ENCODE assay signal across 9 cellular contexts in the genomic region with DNA sequence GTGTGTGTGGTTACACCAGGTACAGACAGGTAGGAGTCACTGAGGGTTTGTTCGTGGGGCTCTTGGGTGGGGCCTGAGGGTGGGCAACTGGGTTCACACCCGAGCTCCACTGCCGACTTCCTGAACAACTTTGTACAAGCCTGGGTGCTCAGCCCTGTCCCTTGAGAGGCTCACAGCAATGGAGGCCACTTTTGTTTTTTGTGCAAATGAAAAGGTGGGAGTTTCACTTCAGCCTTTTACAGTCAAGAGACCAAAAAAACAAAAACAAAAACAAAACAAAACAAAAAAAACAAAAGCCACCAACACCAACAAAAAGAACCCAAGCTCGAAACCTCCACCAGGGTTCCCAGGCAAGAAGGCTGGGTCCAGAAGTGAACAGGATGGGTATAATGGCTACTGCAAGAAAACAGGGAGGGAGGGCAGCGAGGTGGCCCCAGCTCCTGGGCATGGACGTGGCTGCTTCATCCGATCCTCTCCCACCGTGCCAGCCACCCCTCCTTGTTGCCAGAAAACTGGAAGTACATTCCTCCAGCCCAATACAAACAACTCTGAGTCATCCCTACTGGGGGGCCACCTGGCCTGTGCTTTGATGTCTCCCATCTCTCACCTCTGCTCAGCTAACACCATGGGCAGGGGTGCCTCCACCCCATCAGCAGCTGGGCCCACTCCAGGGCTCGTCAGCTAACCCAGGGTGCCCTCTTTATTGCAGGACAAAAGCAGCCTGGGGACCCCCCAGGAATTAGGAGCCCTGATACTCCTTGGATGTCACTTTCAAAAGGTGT. TPM values are rescaled to one million over a fixed set of nuclear protein-coding genes. Genes with fewer than 3 reads are reported as not detected.
DNase-seq lines count a peak whose midpoint lies in the region; ATAC-seq, FAIRE-seq and TF ChIP-seq lines count a peak whose summit lies in the region.
"Had no signal": no experiment of that assay in that cellular context is flagged by ENCODE, and none has a peak within 500 bp of the region (broad histone marks: within the 10 kb centered on the region; RNA-seq: fewer than 3 reads in every experiment).

No MANE protein-coding gene starts in this region.

- DNase-seq in GM12892 (ENCODE audit: insufficient read length) (no peak), RCC 7860 (ENCODE audit: low spot score) (peak; percentile 53), gastrocnemius medialis (peak in 1 of 2 donors; percentile 74), NCI-H1436 treated with DMSO at 0.1 percent for 48 hours (lab: John Stamatoyannopoulos, UW) (no peak)
- DNase-seq in stimulated activated CD4-positive, alpha-beta T cell treated with anti-CD3 and anti-CD28 coated beads, Interleukin-12 subunit alpha, Interleukin-12 subunit beta, amount 100 ng/mL, for 4 hours = no peak
- DNase-seq in activated naive CD4-positive, alpha-beta T cell treated with anti-CD3 and anti-CD28 coated beads, Interleukin-2, amount 50 U/mL, for 16 hours = no peak

- no peak for TF ChIP-seq CTCF in gastrocnemius medialis (IDR thresholded peaks at IDR 0.05 in 4 of 5, conservative IDR thresholded peaks at IDR 0.05 in 1 of 5)

- WGBS in esophagus, 2 donors = 51 to 54% methylated on average over 9 of the region's 9 CpGs

- ATAC-seq in gastrocnemius medialis (peak in 1 of 2 donors; percentile 14), GM18909 (IDR thresholded peaks at IDR 0.05; ENCODE audit: poor library complexity, unreplicated experiment) (no peak)

- TF ChIP-seq POLR2A in GM12892 (IDR thresholded peaks at IDR 0.05; ENCODE audit: low read depth, low read length) (no peak; the same call in 1 of the 2 replicates), gastrocnemius medialis (IDR thresholded peaks at IDR 0.05) (no peak)

- in situ Hi-C loops in gastrocnemius medialis (cut with MboI; ENCODE audit: low sequenced_read_pairs in 4 of 4) = no loop called here

- H3K27ac ChIP-seq in esophagus (ENCODE audit: low read depth in 2 of 2, low read length in 1 of 2) = peak overlapping the region; percentile 62 to 89
- H3K27ac ChIP-seq in gastrocnemius medialis = peak overlapping the region; percentile 90 to 94 (median 92)

- intact Hi-C loops in gastrocnemius medialis (cut with DNase I; ENCODE audit: low total_unique reads) = loop anchor here (2.0 kb wide), 1 partner anchor 46 kb away; a partner anchor contains a TSS

- peak; percentile 27 for FAIRE-seq in GM12892 (lab: Jason Lieb, UNC)
- no peak for FAIRE-seq in RCC 7860 (lab: Jason Lieb, UNC)
- FAIRE-seq: endometrium had no signal

- H3K36me3 ChIP-seq in esophagus (ENCODE audit: control insufficient read depth in 2 of 2, insufficient read depth in 2 of 2, low read length in 1 of 2) (peaks cover 0 to 7% of the 10 kb centered on the region in 2 donors), gastrocnemius medialis (no peaks in the 10 kb centered on the region)

- H3K4me1 ChIP-seq in esophagus (ENCODE audit: control insufficient read depth in 2 of 2, insufficient read depth in 2 of 2, low read length in 1 of 2) = peaks cover 11 to 33% of the 10 kb centered on the region in 2 donors
- H3K4me1 ChIP-seq in gastrocnemius medialis = peaks cover 47 to 48% of the 10 kb centered on the region in 2 donors

- H3K9me3 ChIP-seq in esophagus (ENCODE audit: control insufficient read depth in 2 of 2, insufficient read depth in 1 of 2, low read depth in 1 of 2, low read length in 1 of 2) (no peaks in the 10 kb centered on the region), gastrocnemius medialis (no peaks in the 10 kb centered on the region)

- H3K27me3 ChIP-seq in esophagus (ENCODE audit: control insufficient read depth in 1 of 2, insufficient read depth in 2 of 2, low read length in 2 of 2) (no peaks in the 10 kb centered on the region), gastrocnemius medialis (no peaks in the 10 kb centered on the region)

- H3K4me3 ChIP-seq in esophagus (ENCODE audit: low read depth in 1 of 2, low read length in 2 of 2) (peak overlapping the region in 1 of 2 donors; percentile 66), gastrocnemius medialis (peak overlapping the region; percentile 4 to 71 (median 54))

RNA-seq across cellular contexts. Expression of a gene that starts 2.1 kb away (rescaled TPM):
- polyA plus RNA-seq in GM12892 (2012; ENCODE audit: missing spikeins) = 16.3 TPM
- 10 to 100 TPM; 19.4 to 27.3 TPM for polyA plus RNA-seq in esophagus
- 10 to 100 TPM; 11.4 to 29.8 (median 23.3) TPM for total RNA-seq in gastrocnemius medialis

RNA-seq across cellular contexts. Expression of a gene that starts 31.7 kb away (rescaled TPM):
- 0.34 TPM for polyA plus RNA-seq in GM12892 (2012; ENCODE audit: missing spikeins)
- not detected for polyA plus RNA-seq in esophagus
- not detected for total RNA-seq in gastrocnemius medialis

RNA-seq across cellular contexts. Expression of a gene that starts 38.4 kb away (rescaled TPM):
- not detected for polyA plus RNA-seq in GM12892 (2012; ENCODE audit: missing spikeins)
- 1 to 10 TPM; 3.1 to 3.7 TPM for polyA plus RNA-seq in esophagus
- 10 to 100 TPM in 2 of 4 donors, 1 to 10 TPM in 2; 8.1 to 19.7 (median 10.6) TPM for total RNA-seq in gastrocnemius medialis

RNA-seq across cellular contexts. Expression of a gene that starts 40.8 kb away (rescaled TPM):
- polyA plus RNA-seq in GM12892 (2012; ENCODE audit: missing spikeins) = not detected
- 1 to 10 TPM; 1.2 to 3.0 TPM for polyA plus RNA-seq in esophagus
- 1 to 10 TPM in 2 of 4 donors, under 1 TPM in 1, not detected in 1; 0.33 to 3.7 (median 1.1) TPM for total RNA-seq in gastrocnemius medialis

RNA-seq across cellular contexts. Expression of a gene that starts 46.1 kb away (rescaled TPM):
- 13.2 TPM for polyA plus RNA-seq in GM12892 (2012; ENCODE audit: missing spikeins)
- polyA plus RNA-seq in esophagus = 1 to 10 TPM; 8.1 to 9.2 TPM
- 10 to 100 TPM; 16.4 to 46.5 (median 32.4) TPM for total RNA-seq in gastrocnemius medialis
